In genomic region chr15:100680726-100681125, GRCh38 we compare ENCODE assay signal across 1 cellular context.
TF ChIP-seq lines count a peak whose summit lies in the region.

No MANE protein-coding gene starts in this region.

TF ChIP-seq in IMR-90, 13 proteins besides CTCF, POLR2A, EP300 and RAD21 (continued from another document):
- TF ChIP-seq ELK1 (IDR thresholded peaks at IDR 0.05; ENCODE audit: borderline replicate concordance, low read depth, low read length): no peak
- TF ChIP-seq RFX5 (IDR thresholded peaks at IDR 0.05; ENCODE audit: low read depth, low read length): no peak
- no peak for TF ChIP-seq NFE2L2 (IDR thresholded peaks at IDR 0.05; ENCODE audit: low read depth, low read length)
- no peak for TF ChIP-seq RCOR1 (IDR thresholded peaks at IDR 0.05; ENCODE audit: insufficient replicate concordance, low read length)
- no peak for TF ChIP-seq FOS (IDR thresholded peaks at IDR 0.05; ENCODE audit: low read depth, low read length)
- TF ChIP-seq CEBPB (IDR thresholded peaks at IDR 0.05; ENCODE audit: low read depth, low read length): no peak
- no peak for TF ChIP-seq MXI1 (IDR thresholded peaks at IDR 0.05; ENCODE audit: borderline replicate concordance, low read depth, low read length)
